Comparison of ENCODE assay signal across 38 cellular contexts in genomic region chr20:977021-977420, GRCh38. TPM values are rescaled to one million over a fixed set of nuclear protein-coding genes. Genes with fewer than 3 reads are reported as not detected.
"Had no signal": no experiment of that assay in that cellular context is flagged by ENCODE, and none has a peak within 500 bp of the region (broad histone marks: within the 10 kb centered on the region; RNA-seq: fewer than 3 reads in every experiment).

No MANE protein-coding gene starts in this region.

- H3K27ac ChIP-seq: KMS-11 had no signal

- H3K4me2 ChIP-seq: KMS-11 had no signal

- H3K9ac ChIP-seq: KMS-11 had no signal

- H3K9me3 ChIP-seq: MG63 had no signal

- DNase-seq: Karpas-422, Kasumi-1, MG63, MM.1S, MV-4-11, NCI-H1048, NCI-H1092, NCI-H1092 treated with DMSO at 0.1 percent for 48 hours, NCI-H1105, NCI-H1105 treated with DMSO at 0.1 percent for 48 hours, NCI-H1417, NCI-H1417 treated with DMSO at 0.1 percent for 48 hours, NCI-H1436, NCI-H1436 treated with DMSO at 0.1 percent for 48 hours, NCI-H146, NCI-H1694, NCI-H1694 treated with DMSO at 0.1 percent for 48 hours, NCI-H187, NCI-H187 treated with DMSO at 0.1 percent for 48 hours, NCI-H1930, NCI-H2029, NCI-H2029 treated with DMSO at 0.1 percent for 48 hours, NCI-H2081, NCI-H2081 treated with DMSO at 0.1 percent for 48 hours, NCI-H2107, NCI-H2171, NCI-H2171 treated with DMSO at 0.1 percent for 48 hours, NCI-H2227 treated with DMSO at 0.1 percent for 48 hours, NCI-H226, NCI-H345, NCI-H446, NCI-H446 treated with DMSO at 0.1 percent for 48 hours, NCI-H510A had no signal

- H3K4me3 ChIP-seq: MG63 had no signal

- H3K36me3 ChIP-seq: MG63 had no signal

- H3K27me3 ChIP-seq: MG63 had no signal

RNA-seq across cellular contexts. Expression of gene RSPO4, which starts 25.1 kb away (rescaled TPM):
- total RNA-seq: LHCN-M2, M059J, MCF 10A, NCI-H460 had no signal
